10 cellular contexts compared by ENCODE assay signal in the genomic region with DNA sequence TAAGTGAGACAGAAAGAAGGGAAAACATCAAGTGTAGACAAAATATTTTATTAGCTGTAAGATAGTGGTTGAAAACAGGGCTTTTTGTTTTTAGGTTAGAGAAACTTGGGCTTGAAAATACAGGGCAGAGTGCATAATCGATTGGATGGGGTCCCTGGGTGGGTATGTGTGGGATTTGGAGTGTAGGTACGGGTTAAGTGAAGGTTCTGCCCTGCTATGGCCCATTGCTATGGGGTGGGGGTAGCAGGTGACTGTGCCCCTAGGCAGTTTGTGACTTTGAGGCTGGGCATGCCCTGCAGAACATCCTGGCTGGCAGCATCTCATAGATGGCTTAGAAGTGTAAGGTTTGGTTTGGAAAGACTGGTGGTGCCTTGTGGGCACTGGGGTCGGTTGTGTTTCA. TPM values are rescaled to one million over a fixed set of nuclear protein-coding genes. Genes with fewer than 3 reads are reported as not detected.
DNase-seq lines count a peak whose midpoint lies in the region; ATAC-seq and TF ChIP-seq lines count a peak whose summit lies in the region.
"Had no signal": no experiment of that assay in that cellular context is flagged by ENCODE, and none has a peak within 500 bp of the region (broad histone marks: within the 10 kb centered on the region; RNA-seq: fewer than 3 reads in every experiment).

No MANE protein-coding gene starts in this region.

- no peaks in the 10 kb centered on the region for H3K27me3 Mint-ChIP-seq in activated CD4-positive, alpha-beta T cell treated with anti-CD3 and anti-CD28 coated beads for 36 hours
- H3K27me3 Mint-ChIP-seq in activated CD8-positive, alpha-beta T cell treated with anti-CD3 and anti-CD28 coated beads, Interleukin-2, amount 10 ng/mL, durations not matched to agents 7 days and 5 days (ENCODE audit: low read depth), result no peaks in the 10 kb centered on the region
- peaks cover 14% of the 10 kb centered on the region for H3K27me3 Mint-ChIP-seq in stimulated activated memory B cell treated with anti-CD40 and anti-IgM and Interleukin-4, amounts not matched to agents 10 μg/mL and 1 μg/mL and 100 μg/mL, for 72 hours

- peak overlapping the region; percentile 90 for H3K27ac Mint-ChIP-seq in activated CD4-positive, alpha-beta T cell treated with anti-CD3 and anti-CD28 coated beads for 36 hours
- H3K27ac Mint-ChIP-seq in activated CD8-positive, alpha-beta T cell treated with anti-CD3 and anti-CD28 coated beads, Interleukin-2, amount 10 ng/mL, durations not matched to agents 7 days and 5 days, result peak overlapping the region; percentile 81
- H3K27ac Mint-ChIP-seq in stimulated activated memory B cell treated with anti-CD40 and anti-IgM and Interleukin-4, amounts not matched to agents 10 μg/mL and 1 μg/mL and 100 μg/mL, for 72 hours, result peak overlapping the region; percentile 36

- no peak overlapping the region for H3K4me3 ChIP-seq in gastroesophageal sphincter

- H3K27me3 ChIP-seq in gastroesophageal sphincter, result no peaks in the 10 kb centered on the region

- H3K27ac ChIP-seq in gastroesophageal sphincter, result peak overlapping the region in 3 of 4 donors; percentile 94 to 99 (median 98)

- no peaks in the 10 kb centered on the region for H3K9me3 Mint-ChIP-seq in activated CD4-positive, alpha-beta T cell treated with anti-CD3 and anti-CD28 coated beads for 36 hours (ENCODE audit: low read depth)
- H3K9me3 Mint-ChIP-seq in activated CD8-positive, alpha-beta T cell treated with anti-CD3 and anti-CD28 coated beads, Interleukin-2, amount 10 ng/mL, durations not matched to agents 7 days and 5 days (ENCODE audit: insufficient read depth), result no peaks in the 10 kb centered on the region
- H3K9me3 Mint-ChIP-seq in stimulated activated memory B cell treated with anti-CD40 and anti-IgM and Interleukin-4, amounts not matched to agents 10 μg/mL and 1 μg/mL and 100 μg/mL, for 72 hours, result no peaks in the 10 kb centered on the region

- WGBS in gastroesophageal sphincter (ENCODE audit: low coverage in 1 of 2), 2 donors, result 85 to 86% methylated on average over 2 of the region's 3 CpGs

- peaks cover 0 to 67% of the 10 kb centered on the region in 2 donors for H3K36me3 ChIP-seq in gastroesophageal sphincter

- ATAC-seq in activated CD4-positive, alpha-beta T cell treated with anti-CD3 and anti-CD28 coated beads for 36 hours, result no peak
- no peak for ATAC-seq in activated CD8-positive, alpha-beta T cell treated with anti-CD3 and anti-CD28 coated beads, Interleukin-2, amount 10 ng/mL, durations not matched to agents 7 days and 5 days
- no peak for ATAC-seq in gastroesophageal sphincter
- ATAC-seq in stimulated activated memory B cell treated with anti-CD40 and anti-IgM and Interleukin-4, amounts not matched to agents 10 μg/mL and 1 μg/mL and 100 μg/mL, for 72 hours, result no peak

- no peak for TF ChIP-seq CTCF in gastroesophageal sphincter (IDR thresholded peaks at IDR 0.05)

- peaks cover 67% of the 10 kb centered on the region for H3K4me1 Mint-ChIP-seq in activated CD4-positive, alpha-beta T cell treated with anti-CD3 and anti-CD28 coated beads for 36 hours
- peaks cover 43% of the 10 kb centered on the region for H3K4me1 Mint-ChIP-seq in activated CD8-positive, alpha-beta T cell treated with anti-CD3 and anti-CD28 coated beads, Interleukin-2, amount 10 ng/mL, durations not matched to agents 7 days and 5 days (ENCODE audit: low read depth)
- H3K4me1 Mint-ChIP-seq in stimulated activated memory B cell treated with anti-CD40 and anti-IgM and Interleukin-4, amounts not matched to agents 10 μg/mL and 1 μg/mL and 100 μg/mL, for 72 hours, result peaks cover 51% of the 10 kb centered on the region

- no peak for TF ChIP-seq EP300 in gastroesophageal sphincter (IDR thresholded peaks at IDR 0.05)

- H3K36me3 Mint-ChIP-seq in activated CD4-positive, alpha-beta T cell treated with anti-CD3 and anti-CD28 coated beads for 36 hours (ENCODE audit: low read depth), result peaks cover 61% of the 10 kb centered on the region
- H3K36me3 Mint-ChIP-seq in activated CD8-positive, alpha-beta T cell treated with anti-CD3 and anti-CD28 coated beads, Interleukin-2, amount 10 ng/mL, durations not matched to agents 7 days and 5 days (ENCODE audit: low read depth), result peaks cover 56% of the 10 kb centered on the region
- peaks cover 47% of the 10 kb centered on the region for H3K36me3 Mint-ChIP-seq in stimulated activated memory B cell treated with anti-CD40 and anti-IgM and Interleukin-4, amounts not matched to agents 10 μg/mL and 1 μg/mL and 100 μg/mL, for 72 hours

- no peak for TF ChIP-seq POLR2A in gastroesophageal sphincter (IDR thresholded peaks at IDR 0.05)

- POLR2A ChIA-PET in activated CD4-positive, alpha-beta T cell treated with anti-CD3 and anti-CD28 coated beads for 36 hours (lab: Charles Lee), result no interaction called here
- POLR2A ChIA-PET in activated CD8-positive, alpha-beta T cell treated with anti-CD3 and anti-CD28 coated beads, Interleukin-2, amount 10 ng/mL, durations not matched to agents 7 days and 5 days (lab: Charles Lee), result no interaction called here

- H3K4me1 ChIP-seq in gastroesophageal sphincter, result peaks cover 0 to 56% (median 18%) of the 10 kb centered on the region in 3 donors

- intact Hi-C loops in activated CD4-positive, alpha-beta T cell treated with anti-CD3 and anti-CD28 coated beads for 36 hours (cut with DNase I, micrococcal nuclease), result loop anchor here (1.0 to 10.0 kb wide), 3 partner anchors 17 to 1601 kb away; a partner anchor contains a TSS

- no peaks in the 10 kb centered on the region for H3K9me3 ChIP-seq in gastroesophageal sphincter

- no peak for DNase-seq in activated CD4-positive, alpha-beta T cell treated with anti-CD3 and anti-CD28 coated beads for 36 hours
- DNase-seq in activated CD4-positive, alpha-beta T cell treated with anti-CD3 and anti-CD28 coated beads for 4 hours, result no peak
- DNase-seq in activated CD8-positive, alpha-beta T cell treated with anti-CD3 and anti-CD28 coated beads, Interleukin-2, amount 10 ng/mL, durations not matched to agents 7 days and 5 days, result no peak
- DNase-seq in 8988T, result no peak
- no peak for DNase-seq in NCI-H2029 (lab: John Stamatoyannopoulos, UW)
- no peak for DNase-seq in occipital lobe (lab: John Stamatoyannopoulos, UW)
- DNase-seq: kidney glomerular epithelial cell, NCI-H1105 had no signal

- H3K4me3 Mint-ChIP-seq in activated CD4-positive, alpha-beta T cell treated with anti-CD3 and anti-CD28 coated beads for 36 hours, result no peak overlapping the region
- H3K4me3 Mint-ChIP-seq in activated CD8-positive, alpha-beta T cell treated with anti-CD3 and anti-CD28 coated beads, Interleukin-2, amount 10 ng/mL, durations not matched to agents 7 days and 5 days, result no peak overlapping the region
- H3K4me3 Mint-ChIP-seq in stimulated activated memory B cell treated with anti-CD40 and anti-IgM and Interleukin-4, amounts not matched to agents 10 μg/mL and 1 μg/mL and 100 μg/mL, for 72 hours, result no peak overlapping the region

- CTCF ChIA-PET in activated CD4-positive, alpha-beta T cell treated with anti-CD3 and anti-CD28 coated beads for 36 hours (lab: Charles Lee), result interaction anchor here (0.7 kb wide), 1 partner anchor 15 kb away, joined by 3 read pairs; no protein-coding TSS in a partner anchor
- CTCF ChIA-PET in activated CD8-positive, alpha-beta T cell treated with anti-CD3 and anti-CD28 coated beads, Interleukin-2, amount 10 ng/mL, durations not matched to agents 7 days and 5 days (lab: Charles Lee), result interaction anchor here (0.7 kb wide), 1 partner anchor 199 kb away, joined by 3 read pairs; no protein-coding TSS in a partner anchor

RNA-seq across cellular contexts. Expression of a gene that starts 3.7 kb away (rescaled TPM):
- 1 to 10 TPM; 3.7 to 4.5 TPM for total RNA-seq in activated CD4-positive, alpha-beta T cell treated with anti-CD3 and anti-CD28 coated beads for 36 hours
- 1 to 10 TPM; 3.1 to 3.2 TPM for total RNA-seq in activated CD8-positive, alpha-beta T cell treated with anti-CD3 and anti-CD28 coated beads, Interleukin-2, amount 10 ng/mL, durations not matched to agents 7 days and 5 days
- total RNA-seq in gastroesophageal sphincter (10 to 100 TPM; 53.9 to 71.4 (median 65.3) TPM), occipital lobe (61.6 TPM)

RNA-seq across cellular contexts. Expression of a gene that starts 19.3 kb away (rescaled TPM):
- total RNA-seq in activated CD4-positive, alpha-beta T cell treated with anti-CD3 and anti-CD28 coated beads for 36 hours, result 100 to 1,000 TPM; 479 to 556 TPM
- total RNA-seq in activated CD8-positive, alpha-beta T cell treated with anti-CD3 and anti-CD28 coated beads, Interleukin-2, amount 10 ng/mL, durations not matched to agents 7 days and 5 days, result 100 to 1,000 TPM; 339 to 348 TPM
- total RNA-seq in gastroesophageal sphincter (100 to 1,000 TPM; 233 to 431 (median 300) TPM), occipital lobe (77.8 TPM)

RNA-seq across cellular contexts. Expression of a gene that starts 27.7 kb away (rescaled TPM):
- total RNA-seq in activated CD4-positive, alpha-beta T cell treated with anti-CD3 and anti-CD28 coated beads for 36 hours, result 1 to 10 TPM; 4.6 to 4.7 TPM
- total RNA-seq in activated CD8-positive, alpha-beta T cell treated with anti-CD3 and anti-CD28 coated beads, Interleukin-2, amount 10 ng/mL, durations not matched to agents 7 days and 5 days, result 1 to 10 TPM; 4.7 to 4.8 TPM
- total RNA-seq in gastroesophageal sphincter, result 1 to 10 TPM; 2.0 to 6.8 (median 2.3) TPM
- total RNA-seq in occipital lobe, result 8.4 TPM

RNA-seq across cellular contexts. Expression of a gene that starts 27.8 kb away (rescaled TPM):
- 100 to 1,000 TPM; 130 to 143 TPM for total RNA-seq in activated CD4-positive, alpha-beta T cell treated with anti-CD3 and anti-CD28 coated beads for 36 hours
- 100 to 1,000 TPM; 101 to 103 TPM for total RNA-seq in activated CD8-positive, alpha-beta T cell treated with anti-CD3 and anti-CD28 coated beads, Interleukin-2, amount 10 ng/mL, durations not matched to agents 7 days and 5 days
- total RNA-seq in gastroesophageal sphincter (10 to 100 TPM; 32.8 to 54.1 (median 40.9) TPM), occipital lobe (27.6 TPM)

RNA-seq across cellular contexts. Expression of a gene that starts 34.7 kb away (rescaled TPM):
- 100 to 1,000 TPM; 207 to 236 TPM for total RNA-seq in activated CD4-positive, alpha-beta T cell treated with anti-CD3 and anti-CD28 coated beads for 36 hours
- total RNA-seq in activated CD8-positive, alpha-beta T cell treated with anti-CD3 and anti-CD28 coated beads, Interleukin-2, amount 10 ng/mL, durations not matched to agents 7 days and 5 days, result 100 to 1,000 TPM; 207 to 209 TPM
- total RNA-seq in gastroesophageal sphincter (100 to 1,000 TPM; 225 to 365 (median 273) TPM), occipital lobe (244 TPM)

Comparison
In these comparisons a context has a peak if more than half of its experiments do, and no peak if none do; other contexts are left out.
1. H3K27ac Mint-ChIP-seq: peak in every context shown above with its lines; median percentile 90 in activated CD4-positive, alpha-beta T cell treated with anti-CD3 and anti-CD28 coated beads for 36 hours; 81 in activated CD8-positive, alpha-beta T cell treated with anti-CD3 and anti-CD28 coated beads, Interleukin-2, amount 10 ng/mL, durations not matched to agents 7 days and 5 days; 36 in stimulated activated memory B cell treated with anti-CD40 and anti-IgM and Interleukin-4, amounts not matched to agents 10 μg/mL and 1 μg/mL and 100 μg/mL, for 72 hours.
2. RNA of a gene that starts 3.7 kb away (total RNA-seq): 53.9 to 71.4 TPM in gastroesophageal sphincter and 61.6 TPM in occipital lobe (single experiment); 3.7 to 4.5 TPM in activated CD4-positive, alpha-beta T cell treated with anti-CD3 and anti-CD28 coated beads for 36 hours and 3.1 to 3.2 TPM in activated CD8-positive, alpha-beta T cell treated with anti-CD3 and anti-CD28 coated beads, Interleukin-2, amount 10 ng/mL, durations not matched to agents 7 days and 5 days; every median in the first group is over 10 times any median in the second.